10 cellular contexts compared by ENCODE assay signal in the genomic region with DNA sequence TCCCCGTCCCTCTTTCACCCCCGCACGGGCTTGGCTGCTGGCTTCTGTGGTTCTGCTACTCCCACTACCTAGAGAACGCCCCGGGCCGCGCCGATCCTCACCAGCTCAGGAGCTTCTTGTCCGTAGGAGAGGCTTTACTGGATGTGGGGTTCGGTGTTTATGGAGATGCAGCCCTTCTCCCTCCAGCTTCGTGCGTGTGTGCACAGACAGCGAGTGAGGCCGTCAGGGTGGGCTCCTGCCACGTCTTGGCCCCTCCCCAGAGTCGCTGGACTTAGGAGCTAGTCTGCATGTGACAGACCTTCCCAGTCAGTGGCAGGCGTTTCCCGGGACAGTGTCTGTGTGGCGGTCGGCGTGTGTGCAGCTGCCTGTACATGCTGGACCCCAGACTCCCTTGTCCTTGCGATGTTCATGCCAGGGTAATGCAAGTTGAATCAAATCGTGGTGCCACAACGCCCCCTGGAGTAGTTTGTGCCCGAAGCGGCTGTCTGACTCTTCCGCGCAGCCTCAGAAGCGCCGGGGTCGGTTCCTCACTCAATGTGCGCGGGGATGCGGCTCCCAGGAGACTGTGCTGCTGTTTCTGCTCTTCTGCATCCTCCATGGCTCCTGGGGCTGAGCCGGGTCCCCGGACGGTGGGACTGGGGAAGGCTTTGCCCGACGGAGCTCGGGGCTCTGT. TPM values are rescaled to one million over a fixed set of nuclear protein-coding genes. Genes with fewer than 3 reads are reported as not detected.
DNase-seq lines count a peak whose midpoint lies in the region; ATAC-seq, FAIRE-seq and TF ChIP-seq lines count a peak whose summit lies in the region.
"Not testable (repeated sequence)": the region's sequence is repeated elsewhere in the genome, so short reads cannot be mapped to it uniquely, and the experiment has no call there.
"Had no signal": no experiment of that assay in that cellular context is flagged by ENCODE, and none has a peak within 500 bp of the region (broad histone marks: within the 10 kb centered on the region; RNA-seq: fewer than 3 reads in every experiment).

No MANE protein-coding gene starts in this region.

- H3K9me3 Mint-ChIP-seq in activated CD4-positive, alpha-beta T cell treated with anti-CD3 and anti-CD28 coated beads, Interleukin-2, amount 10 ng/mL, durations not matched to agents 24 days and 14 days; naive thymus-derived CD4-positive, alpha-beta T cell: not testable (repeated sequence)

- H3K27ac Mint-ChIP-seq in activated CD4-positive, alpha-beta T cell treated with anti-CD3 and anti-CD28 coated beads, Interleukin-2, amount 10 ng/mL, durations not matched to agents 24 days and 14 days; naive thymus-derived CD4-positive, alpha-beta T cell: not testable (repeated sequence)

- H3K4me1 Mint-ChIP-seq in activated CD4-positive, alpha-beta T cell treated with anti-CD3 and anti-CD28 coated beads, Interleukin-2, amount 10 ng/mL, durations not matched to agents 24 days and 14 days; naive thymus-derived CD4-positive, alpha-beta T cell: not testable (repeated sequence)

- not testable (repeated sequence) for TF ChIP-seq POLR2A in GM12892 (IDR thresholded peaks at IDR 0.05; ENCODE audit: low read depth, low read length); K562 (conservative IDR thresholded peaks at IDR 0.05)

- H3K27ac ChIP-seq in K562 (ENCODE audit: extremely low read depth, low read depth, low read length); naive thymus-derived CD4-positive, alpha-beta T cell (ENCODE audit: low read depth, low read length); upper lobe of right lung: not testable (repeated sequence)

- not testable (repeated sequence) for BruUV-seq in K562 (replicated peaks; lab: Mats Ljungman, UMichigan)

- H3K27me3 Mint-ChIP-seq in activated CD4-positive, alpha-beta T cell treated with anti-CD3 and anti-CD28 coated beads, Interleukin-2, amount 10 ng/mL, durations not matched to agents 24 days and 14 days; naive thymus-derived CD4-positive, alpha-beta T cell: not testable (repeated sequence)

- CTCF ChIA-PET in K562 (lab: Yijun Ruan, JAX; ENCODE audit: low intra/inter-chr PET ratio); naive thymus-derived CD4-positive, alpha-beta T cell (lab: Charles Lee): not testable (repeated sequence)

- not testable (repeated sequence) for H3K36me3 ChIP-seq in K562 (ENCODE audit: control insufficient read depth, insufficient read depth, low read length); naive thymus-derived CD4-positive, alpha-beta T cell (ENCODE audit: control insufficient read depth in 2 of 3, insufficient read depth in 3 of 3, low read length in 3 of 3); upper lobe of right lung

- POLR2A ChIA-PET in K562 (lab: Yijun Ruan, JAX); naive thymus-derived CD4-positive, alpha-beta T cell (lab: Charles Lee): not testable (repeated sequence)

- H2AFZ ChIP-seq in K562 (ENCODE audit: low read depth, low read length), result not testable (repeated sequence)

- H3K4me2 ChIP-seq in K562 (ENCODE audit: insufficient read depth, low read length), result not testable (repeated sequence)

- H3K36me3 Mint-ChIP-seq in activated CD4-positive, alpha-beta T cell treated with anti-CD3 and anti-CD28 coated beads, Interleukin-2, amount 10 ng/mL, durations not matched to agents 24 days and 14 days (ENCODE audit: low read depth); naive thymus-derived CD4-positive, alpha-beta T cell: not testable (repeated sequence)

- peak; percentile 72 for FAIRE-seq in GM12892 (lab: Jason Lieb, UNC)
- not testable (repeated sequence) for FAIRE-seq in K562 (lab: Jason Lieb, UNC)

- not testable (repeated sequence) for H3K9ac ChIP-seq in K562 (ENCODE audit: insufficient read depth in 1 of 2, low read depth in 2 of 2, low read length in 2 of 2)

- not testable (repeated sequence) for H3K27me3 ChIP-seq in K562 (ENCODE audit: control insufficient read depth in 2 of 2, insufficient read depth in 2 of 2, low read length in 2 of 2); naive thymus-derived CD4-positive, alpha-beta T cell (ENCODE audit: control insufficient read depth in 2 of 2, insufficient read depth in 2 of 2, low read length in 2 of 2); upper lobe of right lung

- 77% methylated on average over 8 of the region's 40 CpGs for WGBS in K562 (ENCODE audit: insufficient coverage, low coverage, missing lambda C conversion rate)

- not testable (repeated sequence) for H3K9me3 ChIP-seq in K562 (replicated peaks; ENCODE audit: control insufficient read depth, insufficient read depth, low read depth, low read length); naive thymus-derived CD4-positive, alpha-beta T cell (ENCODE audit: control insufficient read depth in 2 of 3, low read length in 3 of 3); upper lobe of right lung

- in situ Hi-C loops in K562 (cut with MboI), result loop anchor here (5.0 kb wide), 1 partner anchor 497 kb away; no protein-coding TSS in a partner anchor

- H3K4me1 ChIP-seq in K562 (replicated peaks in 1 of 2; ENCODE audit: control insufficient read depth in 2 of 2, insufficient read depth in 2 of 2, low read length in 2 of 2), result peaks cover 0 to 11% of the 10 kb centered on the region in 2 experiments; a peak in 2 of 5 replicates
- peaks cover 6 to 19% of the 10 kb centered on the region in 2 donors for H3K4me1 ChIP-seq in naive thymus-derived CD4-positive, alpha-beta T cell (ENCODE audit: control insufficient read depth in 2 of 2, insufficient read depth in 2 of 2, low read length in 2 of 2)
- not testable (repeated sequence) for H3K4me1 ChIP-seq in upper lobe of right lung

- DNase-seq in GM12892 (ENCODE audit: insufficient read length); K562 (ENCODE audit: extremely low read depth in 1 of 4, low spot score in 3 of 4); naive thymus-derived CD4-positive, alpha-beta T cell: not testable (repeated sequence)
- DNase-seq in activated CD4-positive, alpha-beta T cell treated with anti-CD3 and anti-CD28 coated beads, Interleukin-2, amount 10 ng/mL, durations not matched to agents 24 days and 14 days, result peak; percentile 47
- DNase-seq in cardiac septum (ENCODE audit: low spot score), result peak; percentile 17
- DNase-seq in upper lobe of right lung, result peak; percentile 25

- not testable (repeated sequence) for TF ChIP-seq RAD21 in K562 (CRISPR knock-in tag; conservative IDR thresholded peaks at IDR 0.05 in 1 of 2, IDR thresholded peaks at IDR 0.05 in 1 of 2)

- H3K4me3 Mint-ChIP-seq in activated CD4-positive, alpha-beta T cell treated with anti-CD3 and anti-CD28 coated beads, Interleukin-2, amount 10 ng/mL, durations not matched to agents 24 days and 14 days; naive thymus-derived CD4-positive, alpha-beta T cell: not testable (repeated sequence)

- intact Hi-C loops in activated CD4-positive, alpha-beta T cell treated with anti-CD3 and anti-CD28 coated beads, Interleukin-2, amount 10 ng/mL, durations not matched to agents 24 days and 14 days (cut with micrococcal nuclease); naive thymus-derived CD4-positive, alpha-beta T cell (cut with micrococcal nuclease); upper lobe of right lung (cut with DNase I): not testable (repeated sequence)
- intact Hi-C loops in K562 (cut with micrococcal nuclease) (loop anchor here (10.0 kb wide), 1 partner anchor 495 kb away; no protein-coding TSS in a partner anchor), cardiac septum (cut with DNase I) (loop anchor here (10.0 kb wide), 1 partner anchor 495 kb away; no protein-coding TSS in a partner anchor)

- peak; percentile 43 for ATAC-seq in HG02973 (IDR thresholded peaks at IDR 0.05; ENCODE audit: unreplicated experiment)
- peak; percentile 23; the same call in 2 of the 3 replicates for ATAC-seq in K562
- peak; percentile 42 for ATAC-seq in naive thymus-derived CD4-positive, alpha-beta T cell
- ATAC-seq in upper lobe of right lung, result not testable (repeated sequence)

- not testable (repeated sequence) for TF ChIP-seq CTCF in K562 (IDR thresholded peaks at IDR 0.05 in 2 of 3, conservative IDR thresholded peaks at IDR 0.05 in 1 of 3; ENCODE audit: insufficient read depth in 2 of 3, low read depth in 1 of 3, low read length in 3 of 3); upper lobe of right lung (IDR thresholded peaks at IDR 0.05)

- not testable (repeated sequence) for H3K9me1 ChIP-seq in K562 (ENCODE audit: control insufficient read depth, insufficient read depth, low read length)

- TF ChIP-seq EP300 in K562 (IDR thresholded peaks at IDR 0.05; ENCODE audit: low read length), result not testable (repeated sequence)

- not testable (repeated sequence) for H3K79me2 ChIP-seq in K562 (ENCODE audit: control insufficient read depth, insufficient read depth, low read length)

- H4K20me1 ChIP-seq in K562 (replicated peaks; ENCODE audit: control insufficient read depth, insufficient read depth, low read length), result not testable (repeated sequence)

- not testable (repeated sequence) for H3K4me3 ChIP-seq in K562; naive thymus-derived CD4-positive, alpha-beta T cell (ENCODE audit: low read length); upper lobe of right lung

RNA-seq across cellular contexts. Expression of a gene that starts 32.6 kb away (rescaled TPM):
- not detected for polyA plus RNA-seq in GM12892 (2012; ENCODE audit: missing spikeins)
- total RNA-seq in activated CD4-positive, alpha-beta T cell treated with anti-CD3 and anti-CD28 coated beads, Interleukin-2, amount 10 ng/mL, durations not matched to agents 24 days and 14 days, result not detected in 2 replicates
- not detected in 2 replicates for total RNA-seq in K562 (2011; cell fraction: chromatin; rRNA removed; ENCODE audit: low replicate concordance)
- not detected in 2 replicates for total RNA-seq in K562 (2011; cell fraction: nucleolus; rRNA removed)
- total RNA-seq in K562 (2011; cell fraction: nucleoplasm; rRNA removed), result not detected in 2 replicates
- total RNA-seq in K562 (2014; rRNA removed), result not detected in 2 replicates
- not detected in 2 replicates for total RNA-seq in K562 (2014; rRNA removed; fragmentation: Illumina TruSeq; extraction: Trizol)
- total RNA-seq in K562 (2015; rRNA removed; fragmentation: Illumina TruSeq; extraction: Trizol), result not detected in 2 replicates
- total RNA-seq in K562 (2021), result not detected in 2 replicates
- not detected in 2 replicates for polyA plus RNA-seq in K562 (2011; rRNA removed)
- not detected in 2 replicates for polyA plus RNA-seq in K562 (2011; cell fraction: cytosol; rRNA removed)
- not detected in 2 replicates for polyA plus RNA-seq in K562 (2011; cell fraction: nucleus; rRNA removed)
- not detected in 2 replicates for polyA plus RNA-seq in K562 (2012)
- not detected in 2 replicates for polyA plus RNA-seq in K562 (2014; fragmentation: Illumina TruSeq; extraction: Trizol)
- polyA plus RNA-seq in K562 (2014; fragmentation: Nextera tagmentation; extraction: Ambion mirVana), result not detected
- not detected in 2 replicates for polyA plus RNA-seq in K562 (2014; rRNA removed)
- not detected in 2 replicates for polyA minus RNA-seq in K562 (2011; rRNA and poly(A)+ RNA removed)
- polyA minus RNA-seq in K562 (2011; cell fraction: cytosol; rRNA and poly(A)+ RNA removed), result not detected in 2 replicates
- polyA minus RNA-seq in K562 (2011; cell fraction: nucleus; rRNA and poly(A)+ RNA removed), result not detected in 2 replicates
- total RNA-seq in cardiac septum, result not detected
- total RNA-seq in naive thymus-derived CD4-positive, alpha-beta T cell, result not detected
- not detected for polyA plus RNA-seq in naive thymus-derived CD4-positive, alpha-beta T cell
- total RNA-seq in upper lobe of right lung, result not detected
- total RNA-seq: G401, PC-9, SJSA1 had no signal
